34 cellular contexts compared by ENCODE assay signal in the genomic region with DNA sequence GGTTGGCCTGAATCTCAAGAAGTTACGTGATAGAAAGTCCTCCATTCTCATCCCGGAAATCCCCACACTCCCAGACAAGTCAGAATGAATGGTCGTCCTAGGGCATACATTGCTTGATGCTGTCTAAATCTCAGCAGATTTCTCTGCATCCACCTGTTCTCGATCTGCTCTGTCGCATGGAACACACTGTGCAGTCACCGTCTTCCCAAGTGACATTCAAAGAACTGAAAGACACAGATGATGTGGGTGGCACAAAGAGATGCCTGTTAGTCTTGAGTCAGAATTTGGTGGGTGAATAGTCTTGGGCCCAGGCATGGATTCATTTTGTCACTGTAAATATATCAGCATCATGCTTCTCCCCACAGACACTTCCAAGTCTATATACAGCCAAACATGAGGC. TPM values are rescaled to one million over a fixed set of nuclear protein-coding genes. Genes with fewer than 3 reads are reported as not detected.
"Had no signal": no experiment of that assay in that cellular context is flagged by ENCODE, and none has a peak within 500 bp of the region (broad histone marks: within the 10 kb centered on the region; RNA-seq: fewer than 3 reads in every experiment).

No MANE protein-coding gene starts in this region.

- H3K27ac Mint-ChIP-seq: stimulated activated effector memory CD8-positive, alpha-beta T cell treated with anti-CD3 and anti-CD28 coated beads, Interleukin-12 subunit alpha, Interleukin-12 subunit beta, amount 100 ng/mL, for 72 hours; stimulated activated memory B cell treated with anti-CD40 and anti-IgM and Interleukin-4, amounts not matched to agents 10 μg/mL and 1 μg/mL and 100 μg/mL, for 72 hours; stimulated activated naive B cell treated with anti-CD40 and anti-IgM and Interleukin-4, amounts not matched to agents 10 μg/mL and 1 μg/mL and 100 μg/mL, for 72 hours; stimulated activated naive CD8-positive, alpha-beta T cell treated with anti-CD3 and anti-CD28 coated beads, Interleukin-15, amount 100 ng/mL, for 72 hours; stimulated activated naive CD8-positive, alpha-beta T cell treated with anti-CD3 and anti-CD28 coated beads, Interleukin-15, Interleukin-2, amounts not matched to agents 100 ng/mL and 50 ng/mL, for 24 hours; type B pancreatic cell had no signal

- H3K9me3 Mint-ChIP-seq: stimulated activated effector memory CD8-positive, alpha-beta T cell treated with anti-CD3 and anti-CD28 coated beads, Interleukin-12 subunit alpha, Interleukin-12 subunit beta, amount 100 ng/mL, for 72 hours; stimulated activated naive B cell treated with anti-CD40 and anti-IgM and Interleukin-4, amounts not matched to agents 10 μg/mL and 1 μg/mL and 100 μg/mL, for 72 hours; stimulated activated naive CD8-positive, alpha-beta T cell treated with anti-CD3 and anti-CD28 coated beads, Interleukin-15, amount 100 ng/mL, for 72 hours; stimulated activated naive CD8-positive, alpha-beta T cell treated with anti-CD3 and anti-CD28 coated beads, Interleukin-15, Interleukin-2, amounts not matched to agents 100 ng/mL and 50 ng/mL, for 24 hours had no signal

- H3K9me3 ChIP-seq: stomach, suprapubic skin, testis, thoracic aorta, thyroid gland, tibial artery, tibial nerve, transverse colon, upper lobe of left lung, upper lobe of right lung, uterus, vagina had no signal

- H3K27me3 Mint-ChIP-seq: stimulated activated naive CD8-positive, alpha-beta T cell treated with anti-CD3 and anti-CD28 coated beads, Interleukin-15, amount 100 ng/mL, for 72 hours had no signal

- H3K4me3 ChIP-seq: stomach, suprapubic skin, testis, thoracic aorta, thyroid gland, tibial artery, tibial nerve, transverse colon, upper lobe of left lung, upper lobe of right lung, uterus, vagina had no signal

- H3K4me3 Mint-ChIP-seq: stimulated activated effector memory CD8-positive, alpha-beta T cell treated with anti-CD3 and anti-CD28 coated beads, Interleukin-12 subunit alpha, Interleukin-12 subunit beta, amount 100 ng/mL, for 72 hours; stimulated activated memory B cell treated with anti-CD40 and anti-IgM and Interleukin-4, amounts not matched to agents 10 μg/mL and 1 μg/mL and 100 μg/mL, for 72 hours; stimulated activated naive B cell treated with anti-CD40 and anti-IgM and Interleukin-4, amounts not matched to agents 10 μg/mL and 1 μg/mL and 100 μg/mL, for 72 hours; stimulated activated naive CD8-positive, alpha-beta T cell treated with anti-CD3 and anti-CD28 coated beads, Interleukin-15, amount 100 ng/mL, for 72 hours; stimulated activated naive CD8-positive, alpha-beta T cell treated with anti-CD3 and anti-CD28 coated beads, Interleukin-15, Interleukin-2, amounts not matched to agents 100 ng/mL and 50 ng/mL, for 24 hours; type B pancreatic cell had no signal

- DNase-seq: stimulated activated CD4-positive, alpha-beta T cell treated with anti-CD3 and anti-CD28 coated beads, Interleukin-2, amount 100 ng/mL, for 48 hours; stimulated activated CD4-positive, alpha-beta T cell treated with anti-CD3 and anti-CD28 coated beads, Interleukin-4, amount 100 ng/mL, for 1 hour; stimulated activated CD4-positive, alpha-beta T cell treated with anti-CD3 and anti-CD28 coated beads, Interleukin-4, amount 100 ng/mL, for 24 hours; stimulated activated CD4-positive, alpha-beta T cell treated with anti-CD3 and anti-CD28 coated beads, Interleukin-4, amount 100 ng/mL, for 4 hours; stimulated activated CD8-positive, alpha-beta memory T cell treated with anti-CD3 and anti-CD28 coated beads, Interleukin-4, amount 100 ng/mL, for 48 hours; stimulated activated naive B cell treated with anti-CD40 and anti-IgM and Interleukin-4, amounts not matched to agents 10 μg/mL and 1 μg/mL and 100 μg/mL, for 72 hours; stimulated activated naive CD4-positive, alpha-beta T cell; stimulated activated naive CD4-positive, alpha-beta T cell treated with Interleukin-2 at 50 U/mL for 16 hours; stimulated activated naive CD8-positive, alpha-beta T cell treated with anti-CD3 and anti-CD28 coated beads, Interleukin-15, amount 100 ng/mL, for 72 hours; stimulated activated naive CD8-positive, alpha-beta T cell treated with anti-CD3 and anti-CD28 coated beads, Interleukin-15, Interleukin-2, amounts not matched to agents 100 U/mL and 50 U/mL, for 24 hours; stomach; substantia nigra; testis; thyroid gland; tibial artery; transverse colon; trophoblast cell; upper lobe of right lung; uterus had no signal

- FAIRE-seq: urothelium cell line had no signal

- H3K27me3 ChIP-seq: testis, thyroid gland, upper lobe of left lung, uterus, vagina had no signal

- H3K36me3 Mint-ChIP-seq: stimulated activated effector memory CD8-positive, alpha-beta T cell treated with anti-CD3 and anti-CD28 coated beads, Interleukin-12 subunit alpha, Interleukin-12 subunit beta, amount 100 ng/mL, for 72 hours; stimulated activated memory B cell treated with anti-CD40 and anti-IgM and Interleukin-4, amounts not matched to agents 10 μg/mL and 1 μg/mL and 100 μg/mL, for 72 hours; stimulated activated naive B cell treated with anti-CD40 and anti-IgM and Interleukin-4, amounts not matched to agents 10 μg/mL and 1 μg/mL and 100 μg/mL, for 72 hours; type B pancreatic cell had no signal

- H3K4me1 ChIP-seq: stomach, suprapubic skin, testis, thyroid gland, tibial artery, tibial nerve, transverse colon, upper lobe of left lung, upper lobe of right lung, uterus, vagina had no signal

- H3K27ac ChIP-seq: stomach, suprapubic skin, testis, thoracic aorta, thyroid gland, tibial artery, tibial nerve, transverse colon, upper lobe of left lung, upper lobe of right lung, uterus, vagina had no signal

- ATAC-seq: stimulated activated effector memory CD8-positive, alpha-beta T cell treated with anti-CD3 and anti-CD28 coated beads, Interleukin-12 subunit alpha, Interleukin-12 subunit beta, amount 100 ng/mL, for 72 hours; stimulated activated memory B cell treated with anti-CD40 and anti-IgM and Interleukin-4, amounts not matched to agents 10 μg/mL and 1 μg/mL and 100 μg/mL, for 72 hours; stimulated activated naive B cell treated with anti-CD40 and anti-IgM and Interleukin-4, amounts not matched to agents 10 μg/mL and 1 μg/mL and 100 μg/mL, for 72 hours; stimulated activated naive CD8-positive, alpha-beta T cell treated with anti-CD3 and anti-CD28 coated beads, Interleukin-15, amount 100 ng/mL, for 72 hours; stimulated activated naive CD8-positive, alpha-beta T cell treated with anti-CD3 and anti-CD28 coated beads, Interleukin-15, Interleukin-2, amounts not matched to agents 100 U/mL and 50 U/mL, for 24 hours; upper lobe of right lung had no signal

- H3K4me1 Mint-ChIP-seq: stimulated activated naive CD8-positive, alpha-beta T cell treated with anti-CD3 and anti-CD28 coated beads, Interleukin-15, amount 100 ng/mL, for 72 hours had no signal

- H3K36me3 ChIP-seq: stomach, suprapubic skin, thoracic aorta, thyroid gland, tibial artery, tibial nerve, transverse colon, upper lobe of left lung, upper lobe of right lung, uterus, vagina had no signal

RNA-seq across cellular contexts. Expression of a gene that starts 0.5 kb away (rescaled TPM):
- total RNA-seq: stomach, subcutaneous adipose tissue, temporal lobe, testis, thoracic aorta, thyroid gland, tibial nerve, transverse colon, upper lobe of left lung, upper lobe of right lung, ureter, urinary bladder, uterus, vagina had no signal
- polyA plus RNA-seq: stomach, thymus, urinary bladder had no signal

RNA-seq across cellular contexts. Expression of a gene that starts 5.3 kb away (rescaled TPM):
- total RNA-seq: stomach, subcutaneous adipose tissue, temporal lobe, testis, thoracic aorta, thyroid gland, tibial nerve, transverse colon, upper lobe of left lung, upper lobe of right lung, ureter, urinary bladder, uterus, vagina had no signal
- polyA plus RNA-seq: stomach, thymus, urinary bladder had no signal

RNA-seq across cellular contexts. Expression of a gene that starts 6.1 kb away (rescaled TPM):
- total RNA-seq: stomach, subcutaneous adipose tissue, temporal lobe, testis, thoracic aorta, thyroid gland, tibial nerve, transverse colon, upper lobe of left lung, upper lobe of right lung, ureter, urinary bladder, uterus, vagina had no signal
- polyA plus RNA-seq: stomach, urinary bladder had no signal

RNA-seq across cellular contexts. Expression of a gene that starts 17.8 kb away (rescaled TPM):
- total RNA-seq: stomach, subcutaneous adipose tissue, temporal lobe, testis, thoracic aorta, thyroid gland, tibial nerve, transverse colon, upper lobe of left lung, upper lobe of right lung, ureter, urinary bladder, uterus, vagina had no signal
- polyA plus RNA-seq: stomach, urinary bladder had no signal

RNA-seq across cellular contexts. Expression of a gene that starts 23.5 kb away (rescaled TPM):
- total RNA-seq: stomach, subcutaneous adipose tissue, temporal lobe, testis, thoracic aorta, thyroid gland, tibial nerve, transverse colon, upper lobe of left lung, upper lobe of right lung, ureter, urinary bladder, uterus, vagina had no signal
- polyA plus RNA-seq: stomach, urinary bladder had no signal
